Comparison of ENCODE assay signal across 9 cellular contexts in the genomic region with DNA sequence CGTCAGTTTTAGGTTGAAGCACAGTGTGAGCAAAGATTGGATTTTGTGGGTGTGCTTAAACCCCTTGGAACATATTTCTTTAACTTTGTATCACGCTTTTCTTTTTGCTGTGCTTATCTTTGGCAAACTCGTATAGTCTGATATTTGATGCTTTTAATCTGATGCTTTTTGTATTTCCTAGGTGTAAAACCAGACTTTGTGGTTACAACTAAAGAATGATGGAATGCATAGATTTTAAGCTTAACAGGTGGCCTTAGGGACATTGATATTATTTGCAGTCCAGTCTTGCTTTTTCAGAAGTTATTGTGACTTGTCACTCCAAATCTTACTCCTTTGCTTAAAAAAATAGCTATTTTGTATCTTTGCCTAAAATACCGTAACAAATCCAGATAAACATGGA. TPM values are rescaled to one million over a fixed set of nuclear protein-coding genes. Genes with fewer than 3 reads are reported as not detected.
A peak's percentile ranks its signal among the peaks of the same experiment; 100 is the strongest.
DNase-seq lines count a peak whose midpoint lies in the region; TF ChIP-seq lines count a peak whose summit lies in the region.
"Had no signal": no experiment of that assay in that cellular context is flagged by ENCODE, and none has a peak within 500 bp of the region (broad histone marks: within the 10 kb centered on the region; RNA-seq: fewer than 3 reads in every experiment).

No MANE protein-coding gene starts in this region.

- H2AFZ ChIP-seq in ACC112 (ENCODE audit: low read length, unreplicated experiment) (peak overlapping the region; percentile 95), mesenchymal stem cell (ENCODE audit: low read depth, low read length) (no peak overlapping the region)

- H3K14ac ChIP-seq in mesenchymal stem cell (ENCODE audit: low read length in 2 of 2), result no peak overlapping the region

- H2AK5ac ChIP-seq in mesenchymal stem cell (ENCODE audit: low read length, severe bottlenecking), result no peak overlapping the region

- POLR2A ChIA-PET in HEK293 (lab: Yijun Ruan, JAX), result interaction anchor here (1.3 to 1.8 kb wide), 3 partner anchors 8 to 89 kb away, joined by 3 to 6 read pairs (median 5); no protein-coding TSS in a partner anchor

- H2BK120ac ChIP-seq in mesenchymal stem cell (ENCODE audit: low read depth, low read length), result no peak overlapping the region

- H3K79me2 ChIP-seq in ACC112 (ENCODE audit: control insufficient read depth, insufficient read depth, low read length, unreplicated experiment), result peaks cover 42% of the 10 kb centered on the region

- no peak overlapping the region for H2BK15ac ChIP-seq in mesenchymal stem cell (ENCODE audit: low read depth, poor library complexity, severe bottlenecking)

- no peak overlapping the region for H3K23ac ChIP-seq in mesenchymal stem cell (ENCODE audit: low read length in 2 of 2)

- H3K4ac ChIP-seq in mesenchymal stem cell (ENCODE audit: low read depth in 1 of 2, low read length in 2 of 2), result no peak overlapping the region

- no peak overlapping the region for H4K8ac ChIP-seq in mesenchymal stem cell (ENCODE audit: low read length)

- H3K79me1 ChIP-seq in mesenchymal stem cell (replicated peaks; ENCODE audit: low read length, poor library complexity, severe bottlenecking), result peaks cover 13% of the 10 kb centered on the region

- 85% methylated on average over 4 of the region's 4 CpGs for WGBS in mesenchymal stem cell

- H2BK5ac ChIP-seq in mesenchymal stem cell (ENCODE audit: low read depth, low read length, poor library complexity, severe bottlenecking), result no peak overlapping the region

- CTCF ChIA-PET in HEK293 (lab: Yijun Ruan, JAX), result interaction anchor here (0.6 to 1.5 kb wide), 4 partner anchors 63 to 112 kb away, joined by 3 to 6 read pairs (median 4); no protein-coding TSS in a partner anchor

- H3K27me3 ChIP-seq in ACC112 (ENCODE audit: insufficient read depth, low read length) (peaks cover 3% of the 10 kb centered on the region; the same call in 1 of the 2 replicates), mesenchymal stem cell (ENCODE audit: control insufficient read depth in 1 of 2, insufficient read depth in 1 of 2, low read length in 2 of 2) (peaks cover 2 to 3% of the 10 kb centered on the region in 2 experiments)

- H3K27ac ChIP-seq in ACC112 (ENCODE audit: low read depth, low read length) (no peak overlapping the region), HEK293 (ENCODE audit: extremely low read depth, low read depth, low read length) (peak overlapping the region; percentile 94; the same call in 1 of the 2 replicates), mesenchymal stem cell (ENCODE audit: low read length, poor library complexity, severe bottlenecking) (no peak overlapping the region)

- peak overlapping the region; percentile 94 for H3K9ac ChIP-seq in mesenchymal stem cell (ENCODE audit: low read length)

- TF ChIP-seq CTCF in HEK293 (tag by site-specific recombination; IDR thresholded peaks at IDR 0.05) (no peak), astrocyte of the spinal cord (IDR thresholded peaks at IDR 0.05; ENCODE audit: low read depth, low read length) (no peak)

- H3K4me1 ChIP-seq in ACC112 (ENCODE audit: control insufficient read depth, insufficient read depth, low read length, unreplicated experiment) (peaks cover 13% of the 10 kb centered on the region), HEK293 (ENCODE audit: control insufficient read depth, insufficient read depth, low read length) (peaks cover 10% of the 10 kb centered on the region), mesenchymal stem cell (ENCODE audit: control insufficient read depth, insufficient read depth, low read depth, low read length) (peaks cover 2% of the 10 kb centered on the region)

- no peak overlapping the region for H3K18ac ChIP-seq in mesenchymal stem cell (ENCODE audit: low read depth in 1 of 2, low read length in 2 of 2)

- DNase-seq in astrocyte of the spinal cord (ENCODE audit: low read depth, low spot score) (no peak), mesenchymal stem cell (no peak), AML-193 (lab: John Stamatoyannopoulos, UW) (no peak), SW480 (ENCODE audit: low spot score) (no peak), hepatic stellate cell (ENCODE audit: low spot score) (no peak), LoVo (ENCODE audit: low spot score) (no peak)

- in situ Hi-C loops in astrocyte of the spinal cord (cut with HindIII; ENCODE audit: low sequenced_read_pairs), result no loop called here

- peak overlapping the region; percentile 86 for H3K4me2 ChIP-seq in mesenchymal stem cell (ENCODE audit: low read length, poor library complexity, severe bottlenecking)

- H4K91ac ChIP-seq in mesenchymal stem cell (ENCODE audit: low read length), result no peak overlapping the region

- H3K9me3 ChIP-seq in HEK293 (ENCODE audit: control insufficient read depth, insufficient read depth, low read depth, low read length) (no peaks in the 10 kb centered on the region), mesenchymal stem cell (ENCODE audit: control insufficient read depth, low read length) (no peaks in the 10 kb centered on the region)
- H3K9me3 ChIP-seq: prostate gland had no signal

- H3K4me3 ChIP-seq in ACC112 (ENCODE audit: low read depth, low read length) (peak overlapping the region; percentile 96), HEK293 (ENCODE audit: low read depth, low read length) (peak overlapping the region; percentile 72), astrocyte of the spinal cord (ENCODE audit: low read depth, low read length) (peak overlapping the region; percentile 82), mesenchymal stem cell (ENCODE audit: insufficient read depth in 1 of 2, low read depth in 1 of 2, low read length in 2 of 2) (peak overlapping the region in 1 of 2 experiments; percentile 94)

- no peak overlapping the region for H2BK12ac ChIP-seq in mesenchymal stem cell (ENCODE audit: low read length in 2 of 2)

- H3K36me3 ChIP-seq in ACC112 (ENCODE audit: insufficient read depth, low read length) (no peaks in the 10 kb centered on the region), HEK293 (ENCODE audit: control insufficient read depth in 2 of 2, insufficient read depth in 1 of 2, low read length in 2 of 2) (peaks cover 0 to 5% of the 10 kb centered on the region in 2 experiments; a peak in 2 of 3 replicates), mesenchymal stem cell (ENCODE audit: control insufficient read depth in 1 of 2, insufficient read depth in 2 of 2, low read depth in 1 of 2, low read length in 2 of 2) (no peaks in the 10 kb centered on the region)
- H3K36me3 ChIP-seq: prostate gland had no signal

TF ChIP-seq in HEK293, 187 proteins besides CTCF, POLR2A, EP300 and RAD21:
- TF ChIP-seq ZNF112 (tag by site-specific recombination; IDR thresholded peaks at IDR 0.05) (no peak), SCRT2 (tag by site-specific recombination; IDR thresholded peaks at IDR 0.05) (peak; percentile 84), ZIC2 (tag by site-specific recombination; IDR thresholded peaks at IDR 0.05) (no peak), ZXDB (tag by site-specific recombination; IDR thresholded peaks at IDR 0.05) (peak; percentile 36), BCL11A (tag by site-specific recombination; IDR thresholded peaks at IDR 0.05; ENCODE audit: low read depth) (no peak)
- TF ChIP-seq, protein P1, sequence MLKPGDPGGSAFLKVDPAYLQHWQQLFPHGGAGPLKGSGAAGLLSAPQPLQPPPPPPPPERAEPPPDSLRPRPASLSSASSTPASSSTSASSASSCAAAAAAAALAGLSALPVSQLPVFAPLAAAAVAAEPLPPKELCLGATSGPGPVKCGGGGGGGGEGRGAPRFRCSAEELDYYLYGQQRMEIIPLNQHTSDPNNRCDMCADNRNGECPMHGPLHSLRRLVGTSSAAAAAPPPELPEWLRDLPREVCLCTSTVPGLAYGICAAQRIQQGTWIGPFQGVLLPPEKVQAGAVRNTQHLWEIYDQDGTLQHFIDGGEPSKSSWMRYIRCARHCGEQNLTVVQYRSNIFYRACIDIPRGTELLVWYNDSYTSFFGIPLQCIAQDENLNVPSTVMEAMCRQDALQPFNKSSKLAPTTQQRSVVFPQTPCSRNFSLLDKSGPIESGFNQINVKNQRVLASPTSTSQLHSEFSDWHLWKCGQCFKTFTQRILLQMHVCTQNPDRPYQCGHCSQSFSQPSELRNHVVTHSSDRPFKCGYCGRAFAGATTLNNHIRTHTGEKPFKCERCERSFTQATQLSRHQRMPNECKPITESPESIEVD (tag by site-specific recombination; IDR thresholded peaks at IDR 0.05), result peak; percentile 91
TF ChIP-seq in HEK293: peak in this region for 3.

RNA-seq across cellular contexts. Expression of a gene that starts 1.3 kb away (rescaled TPM):
- polyA plus RNA-seq in mesenchymal stem cell (2013, experiment 1 of 2), result 7.5 TPM
- 7.7 TPM for polyA plus RNA-seq in mesenchymal stem cell (2013, experiment 2 of 2)
